In the genomic region with DNA sequence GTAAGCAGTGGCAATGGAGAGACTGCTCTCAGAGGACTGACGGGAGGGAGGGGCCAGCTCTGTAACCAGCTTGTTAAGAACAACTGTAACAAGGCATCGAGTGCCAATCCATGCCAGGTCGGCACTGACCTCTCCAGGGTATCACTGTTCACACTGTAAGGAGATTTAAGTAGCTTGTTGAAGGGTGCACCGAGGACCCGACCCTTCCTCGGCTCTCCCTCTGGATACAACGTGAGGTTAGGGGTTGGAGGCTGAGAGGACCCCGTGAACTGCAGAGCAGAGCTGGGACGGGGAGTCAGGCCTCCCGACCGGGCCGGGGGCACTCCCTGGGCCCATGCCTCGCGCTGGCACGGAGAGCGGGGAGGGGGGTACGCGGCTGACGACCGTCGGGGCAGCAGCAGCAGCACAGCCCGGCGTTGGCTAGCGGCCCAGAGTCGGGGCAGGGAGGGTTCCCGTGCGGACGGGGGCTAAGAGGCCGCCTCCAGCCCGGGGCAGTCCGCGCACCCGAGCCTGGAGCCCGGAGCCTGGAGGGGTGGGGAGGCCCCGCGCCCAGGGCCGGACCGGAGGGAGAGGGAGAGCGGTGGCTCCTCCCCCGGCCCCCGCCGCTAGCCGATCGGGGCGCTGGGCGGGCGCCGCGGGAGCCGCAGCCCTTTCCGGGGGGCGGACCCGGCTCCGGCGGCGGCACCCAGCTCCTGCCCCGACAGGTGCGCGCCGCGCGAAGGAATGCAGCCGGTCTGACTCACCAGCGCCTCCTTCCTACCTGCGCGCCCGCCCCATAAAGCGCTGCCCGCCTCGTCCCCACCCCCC, we compare ENCODE assay signal across 8 cellular contexts. TPM values are rescaled to one million over a fixed set of nuclear protein-coding genes. Genes with fewer than 3 reads are reported as not detected.
DNase-seq lines count a peak whose midpoint lies in the region; TF ChIP-seq lines count a peak whose summit lies in the region.

A gene (plus strand): TSS at position 804 of the 807 bp plus-strand sequence. CDS start 3,245 bp downstream, outside the sequence.

- no peaks in the 10 kb centered on the region for H3K79me2 ChIP-seq in smooth muscle cell (ENCODE audit: low read depth)

- no peak for TF ChIP-seq CTCF in smooth muscle cell (IDR thresholded peaks at IDR 0.05; ENCODE audit: borderline replicate concordance, insufficient read depth, poor library complexity, severe bottlenecking)

- peaks cover 41% of the 10 kb centered on the region for H3K27me3 ChIP-seq in smooth muscle cell (ENCODE audit: low read depth)

- H3K9ac ChIP-seq in smooth muscle cell (ENCODE audit: low read depth) = peak within 1 kb of the TSS; percentile 60

- DNase-seq in NCI-H2029 treated with DMSO at 0.1 percent for 48 hours (lab: John Stamatoyannopoulos, UW) (peak; percentile 1), NCI-H2029 (lab: John Stamatoyannopoulos, UW) (no peak), SW480 (ENCODE audit: low spot score) (peak; percentile 95), anterior cingulate cortex (lab: John Stamatoyannopoulos, UW) (peak in 33 of 58 donors; percentile 12 to 69 (median 46)), smooth muscle cell (lab: John Stamatoyannopoulos, UW; ENCODE audit: unreplicated experiment) (no peak), pons (ENCODE audit: low spot score) (no peak), SKM-1 (lab: John Stamatoyannopoulos, UW; ENCODE audit: unreplicated experiment) (no peak)

- H3F3A ChIP-seq in smooth muscle cell (ENCODE audit: low read depth) = no peaks in the 10 kb centered on the region

- peak within 1 kb of the TSS; percentile 80 for H3K4me2 ChIP-seq in smooth muscle cell

- peak within 1 kb of the TSS; percentile 55 for H3K4me3 ChIP-seq in iPS-18c (ENCODE audit: insufficient read depth, low read depth, low read length)
- peak within 1 kb of the TSS; percentile 52 for H3K4me3 ChIP-seq in smooth muscle cell

- H3K9me3 ChIP-seq in iPS-18c (ENCODE audit: control insufficient read depth, insufficient read depth, low read length) = no peaks in the 10 kb centered on the region
- H3K9me3 ChIP-seq in smooth muscle cell (replicated peaks; ENCODE audit: low read depth) = no peaks in the 10 kb centered on the region

- no peaks in the 10 kb centered on the region for H3K4me1 ChIP-seq in smooth muscle cell (ENCODE audit: low read depth)

- H2AFZ ChIP-seq in smooth muscle cell (ENCODE audit: low read depth) = no peak within 1 kb of the TSS

- no peaks in the 10 kb centered on the region for H3K36me3 ChIP-seq in smooth muscle cell (ENCODE audit: low read depth)

- H4K20me1 ChIP-seq in smooth muscle cell (ENCODE audit: low read depth) = peaks cover 25% of the 10 kb centered on the region

- peak within 1 kb of the TSS; percentile 43 for H3K27ac ChIP-seq in smooth muscle cell (ENCODE audit: low read depth)

- WGBS in smooth muscle cell (ENCODE audit: low lambda C conversion rate) = 13% methylated on average over 33 of the region's 70 CpGs

RNA-seq across cellular contexts. Expression of the gene that starts here (rescaled TPM):
- 66.0 and 83.8 TPM in 2 replicates for total RNA-seq in smooth muscle cell
- 47.2 and 233 TPM in 2 replicates for polyA plus RNA-seq in smooth muscle cell

Comparison
In these comparisons a context has a peak if more than half of its experiments do, and no peak if none do; other contexts are left out.
1. DNase-seq: peak in NCI-H2029 treated with DMSO at 0.1 percent for 48 hours (single experiment), SW480 (single experiment) and anterior cingulate cortex (33 of 58); none in NCI-H2029 (single experiment), smooth muscle cell (single experiment), pons (single experiment) and SKM-1 (single experiment).